In genomic region chr10:3926268-3926667, GRCh38 we compare ENCODE assay signal across 18 cellular contexts.
DNase-seq lines count a peak whose midpoint lies in the region; ATAC-seq, FAIRE-seq and TF ChIP-seq lines count a peak whose summit lies in the region.
"Had no signal": no experiment of that assay in that cellular context is flagged by ENCODE, and none has a peak within 500 bp of the region (broad histone marks: within the 10 kb centered on the region; RNA-seq: fewer than 3 reads in every experiment).

No MANE protein-coding gene starts in this region.

- H3K4me1 Mint-ChIP-seq in activated CD8-positive, alpha-beta memory T cell treated with anti-CD3 and anti-CD28 coated beads, Interleukin-2, amount 10 ng/mL, durations not matched to agents 7 days and 5 days = peaks cover 19% of the 10 kb centered on the region
- peaks cover 41% of the 10 kb centered on the region for H3K4me1 Mint-ChIP-seq in stimulated activated effector memory CD8-positive, alpha-beta T cell treated with anti-CD3 and anti-CD28 coated beads, Interleukin-12 subunit alpha, Interleukin-12 subunit beta, amount 100 ng/mL, for 72 hours

- no peak for DNase-seq in activated CD8-positive, alpha-beta memory T cell treated with anti-CD3 and anti-CD28 coated beads, Interleukin-2, amount 10 ng/mL, durations not matched to agents 7 days and 5 days
- no peak for DNase-seq in activated CD8-positive, alpha-beta memory T cell treated with anti-CD3 and anti-CD28 coated beads, Interleukin-2, amount 50 U/mL, for 48 hours
- DNase-seq in NCI-H2227 (lab: John Stamatoyannopoulos, UW; ENCODE audit: unreplicated experiment) = peak; percentile 24
- DNase-seq in brain microvascular endothelial cell = peak; percentile 9
- DNase-seq in stimulated activated effector memory CD8-positive, alpha-beta T cell treated with anti-CD3 and anti-CD28 coated beads, Interleukin-12 subunit alpha, Interleukin-12 subunit beta, amount 100 ng/mL, for 72 hours (ENCODE audit: low spot score in 2 of 2) = no peak
- no peak for DNase-seq in NCI-H510A treated with DMSO at 0.1 percent for 48 hours (lab: John Stamatoyannopoulos, UW)
- DNase-seq in small intestine = no peak
- DNase-seq: adrenal gland; cerebellar nuclear complex; naive thymus-derived CD8-positive, alpha-beta T cell; NCI-H1436; SHP77 treated with DMSO at 0.1 percent for 48 hours; stimulated activated CD8-positive, alpha-beta memory T cell treated with anti-CD3 and anti-CD28 coated beads, Interleukin-4, amount 100 ng/mL, for 48 hours had no signal

- no peaks in the 10 kb centered on the region for H3K27me3 Mint-ChIP-seq in activated CD8-positive, alpha-beta memory T cell treated with anti-CD3 and anti-CD28 coated beads, Interleukin-2, amount 10 ng/mL, durations not matched to agents 7 days and 5 days
- H3K27me3 Mint-ChIP-seq: progenitor cell of endocrine pancreas had no signal

- H3K9me3 Mint-ChIP-seq in activated CD8-positive, alpha-beta memory T cell treated with anti-CD3 and anti-CD28 coated beads, Interleukin-2, amount 10 ng/mL, durations not matched to agents 7 days and 5 days (ENCODE audit: low read depth) = no peaks in the 10 kb centered on the region
- no peaks in the 10 kb centered on the region for H3K9me3 Mint-ChIP-seq in stimulated activated effector memory CD8-positive, alpha-beta T cell treated with anti-CD3 and anti-CD28 coated beads, Interleukin-12 subunit alpha, Interleukin-12 subunit beta, amount 100 ng/mL, for 72 hours
- H3K9me3 Mint-ChIP-seq: naive thymus-derived CD8-positive, alpha-beta T cell had no signal

- TF ChIP-seq CTCF in brain microvascular endothelial cell (IDR thresholded peaks at IDR 0.05; ENCODE audit: low read depth, low read length, missing control alignments) = no peak

- H3K4me3 Mint-ChIP-seq in activated CD8-positive, alpha-beta memory T cell treated with anti-CD3 and anti-CD28 coated beads, Interleukin-2, amount 10 ng/mL, durations not matched to agents 7 days and 5 days = no peak overlapping the region
- H3K4me3 Mint-ChIP-seq in stimulated activated effector memory CD8-positive, alpha-beta T cell treated with anti-CD3 and anti-CD28 coated beads, Interleukin-12 subunit alpha, Interleukin-12 subunit beta, amount 100 ng/mL, for 72 hours = no peak overlapping the region
- H3K4me3 Mint-ChIP-seq: naive thymus-derived CD8-positive, alpha-beta T cell had no signal

- no peaks in the 10 kb centered on the region for H3K4me1 ChIP-seq in small intestine (ENCODE audit: control insufficient read depth in 2 of 2, insufficient read depth in 1 of 2, low read depth in 1 of 2, low read length in 1 of 2)
- H3K4me1 ChIP-seq: adrenal gland had no signal

- no peaks in the 10 kb centered on the region for H3K9me3 ChIP-seq in small intestine (ENCODE audit: control insufficient read depth, low read depth)
- H3K9me3 ChIP-seq: adrenal gland had no signal

- H3K36me3 ChIP-seq in brain microvascular endothelial cell (replicated peaks) = no peaks in the 10 kb centered on the region
- H3K36me3 ChIP-seq in small intestine (ENCODE audit: control insufficient read depth in 2 of 2, insufficient read depth in 2 of 2, low read length in 2 of 2) = no peaks in the 10 kb centered on the region
- H3K36me3 ChIP-seq: adrenal gland had no signal

- no peaks in the 10 kb centered on the region for H3K27me3 ChIP-seq in brain microvascular endothelial cell (replicated peaks)
- H3K27me3 ChIP-seq in small intestine (ENCODE audit: control insufficient read depth in 2 of 2, insufficient read depth in 2 of 2, low read length in 2 of 2) = no peaks in the 10 kb centered on the region
- H3K27me3 ChIP-seq: adrenal gland, hepatocyte had no signal

- no peak for ATAC-seq in activated CD8-positive, alpha-beta memory T cell treated with anti-CD3 and anti-CD28 coated beads, Interleukin-2, amount 10 ng/mL, durations not matched to agents 7 days and 5 days
- ATAC-seq in stimulated activated effector memory CD8-positive, alpha-beta T cell treated with anti-CD3 and anti-CD28 coated beads, Interleukin-12 subunit alpha, Interleukin-12 subunit beta, amount 100 ng/mL, for 72 hours = no peak
- no peak for ATAC-seq in GM19455 (IDR thresholded peaks at IDR 0.05; ENCODE audit: unreplicated experiment)
- ATAC-seq: naive thymus-derived CD8-positive, alpha-beta T cell had no signal

- peak overlapping the region; percentile 12 for H3K27ac Mint-ChIP-seq in activated CD8-positive, alpha-beta memory T cell treated with anti-CD3 and anti-CD28 coated beads, Interleukin-2, amount 10 ng/mL, durations not matched to agents 7 days and 5 days
- peak overlapping the region; percentile 26 for H3K27ac Mint-ChIP-seq in stimulated activated effector memory CD8-positive, alpha-beta T cell treated with anti-CD3 and anti-CD28 coated beads, Interleukin-12 subunit alpha, Interleukin-12 subunit beta, amount 100 ng/mL, for 72 hours
- H3K27ac Mint-ChIP-seq: progenitor cell of endocrine pancreas had no signal

- peaks cover 3% of the 10 kb centered on the region for H3K36me3 Mint-ChIP-seq in activated CD8-positive, alpha-beta memory T cell treated with anti-CD3 and anti-CD28 coated beads, Interleukin-2, amount 10 ng/mL, durations not matched to agents 7 days and 5 days
- no peaks in the 10 kb centered on the region for H3K36me3 Mint-ChIP-seq in stimulated activated effector memory CD8-positive, alpha-beta T cell treated with anti-CD3 and anti-CD28 coated beads, Interleukin-12 subunit alpha, Interleukin-12 subunit beta, amount 100 ng/mL, for 72 hours
- H3K36me3 Mint-ChIP-seq: naive thymus-derived CD8-positive, alpha-beta T cell had no signal

- CTCF ChIA-PET in activated CD8-positive, alpha-beta memory T cell treated with anti-CD3 and anti-CD28 coated beads, Interleukin-2, amount 10 ng/mL, durations not matched to agents 7 days and 5 days (lab: Charles Lee) = interaction anchor here (0.9 kb wide), 1 partner anchor 49 kb away, joined by 3 read pairs; no protein-coding TSS in a partner anchor

- no peak for FAIRE-seq in small intestine (lab: Jason Lieb, UNC)
- FAIRE-seq: HTR-8/SVneo, islet of Langerhans had no signal

- H3K27ac ChIP-seq in brain microvascular endothelial cell (peak overlapping the region; percentile 50), small intestine (ENCODE audit: low read depth in 1 of 2, low read length in 1 of 2) (no peak overlapping the region)
- H3K27ac ChIP-seq: adrenal gland, hepatocyte had no signal

- WGBS in small intestine, 3 donors = 91 to 95% (median 91%) methylated on average over 4 of the region's 4 CpGs

- H3K4me3 ChIP-seq in brain microvascular endothelial cell (ENCODE audit: low read depth, low read length) (no peak overlapping the region), small intestine (ENCODE audit: low read depth in 1 of 2, low read length in 2 of 2) (no peak overlapping the region)
- H3K4me3 ChIP-seq: adrenal gland, hepatocyte had no signal

- in situ Hi-C loops in brain microvascular endothelial cell (cut with HindIII; ENCODE audit: low pct_ligation_motif_present, low sequenced_read_pairs) = no loop called here

Comparison
In these comparisons a context has a peak if more than half of its experiments do, and no peak if none do; other contexts are left out.
1. DNase-seq: peak in NCI-H2227 (single experiment) and brain microvascular endothelial cell (single experiment); none in activated CD8-positive, alpha-beta memory T cell treated with anti-CD3 and anti-CD28 coated beads, Interleukin-2, amount 10 ng/mL, durations not matched to agents 7 days and 5 days (single experiment), activated CD8-positive, alpha-beta memory T cell treated with anti-CD3 and anti-CD28 coated beads, Interleukin-2, amount 50 U/mL, for 48 hours (single experiment), stimulated activated effector memory CD8-positive, alpha-beta T cell treated with anti-CD3 and anti-CD28 coated beads, Interleukin-12 subunit alpha, Interleukin-12 subunit beta, amount 100 ng/mL, for 72 hours (0 of 2), NCI-H510A treated with DMSO at 0.1 percent for 48 hours (single experiment) and small intestine (single experiment).